In genomic region chr6:125844989-125845388, GRCh38 we compare ENCODE assay signal across 1 cellular context.
TF ChIP-seq lines count a peak whose summit lies in the region.

No MANE protein-coding gene starts in this region.

TF ChIP-seq in A549, 52 proteins besides CTCF, POLR2A, EP300 and RAD21 (continued from another document):
- TF ChIP-seq USF2 (IDR thresholded peaks at IDR 0.05): no peak
